ENCODE assay signal across 20 cellular contexts in genomic region chr18:69186162-69186561, GRCh38.
"Had no signal": no experiment of that assay in that cellular context is flagged by ENCODE, and none has a peak within 500 bp of the region (broad histone marks: within the 10 kb centered on the region; RNA-seq: fewer than 3 reads in every experiment).

No MANE protein-coding gene starts in this region.

- ATAC-seq: gastrocnemius medialis; heart right ventricle; left cardiac atrium; left lung; left ventricle myocardium superior; lower lobe of right lung; naive thymus-derived CD4-positive, alpha-beta T cell had no signal

- H3K27me3 ChIP-seq: colonic mucosa, dorsolateral prefrontal cortex, esophagus muscularis mucosa, gastrocnemius medialis, heart right ventricle, left lung had no signal

- H3K4me1 ChIP-seq: colonic mucosa, esophagus muscularis mucosa, gastrocnemius medialis, heart right ventricle, left lung, lower lobe of right lung had no signal

- H3K27ac ChIP-seq: colonic mucosa, dorsolateral prefrontal cortex, esophagus muscularis mucosa, gastrocnemius medialis, heart right ventricle, left lung, lower lobe of right lung had no signal

- H3K9me3 ChIP-seq: colonic mucosa, esophagus muscularis mucosa, gastrocnemius medialis, heart right ventricle, left lung, lower lobe of right lung had no signal

- DNase-seq: colonic mucosa; cortex of kidney; dermis blood vessel endothelial cell; dorsolateral prefrontal cortex; effector CD4-positive, alpha-beta T cell; effector memory CD4-positive, alpha-beta T cell; foreskin melanocyte; gastrocnemius medialis; glutamatergic neuron; head of caudate nucleus; heart right ventricle; hippocampal formation; left cardiac atrium; left lung; left ventricle myocardium superior; lower lobe of right lung; mesenchymal stem cell; midbrain; naive thymus-derived CD4-positive, alpha-beta T cell had no signal

- H3K36me3 ChIP-seq: colonic mucosa, esophagus muscularis mucosa, gastrocnemius medialis, heart right ventricle, left lung, lower lobe of right lung had no signal

- H3K4me3 ChIP-seq: colonic mucosa, dorsolateral prefrontal cortex, esophagus muscularis mucosa, gastrocnemius medialis, heart right ventricle, left lung, lower lobe of right lung had no signal
